In genomic region chr20:57159193-57159851, GRCh38 we compare ENCODE assay signal across 2 cellular contexts.
TF ChIP-seq lines count a peak whose summit lies in the region.

No MANE protein-coding gene starts in this region.

TF ChIP-seq in GM23338, 12 proteins besides CTCF, POLR2A, EP300 and RAD21:
- no peak for TF ChIP-seq JUNB (IDR thresholded peaks at IDR 0.05; ENCODE audit: unreplicated experiment)
- TF ChIP-seq EZH2phosphoT487 (IDR thresholded peaks at IDR 0.05; ENCODE audit: unreplicated experiment) = no peak
- TF ChIP-seq ZNF462 (CRISPR knock-in tag; IDR thresholded peaks at IDR 0.05) = no peak
- TF ChIP-seq NANOG (IDR thresholded peaks at IDR 0.05; ENCODE audit: borderline replicate concordance) = no peak
- no peak for TF ChIP-seq REST (IDR thresholded peaks at IDR 0.05; ENCODE audit: unreplicated experiment)
- no peak for TF ChIP-seq STAT1 (IDR thresholded peaks at IDR 0.05; ENCODE audit: unreplicated experiment)
- TF ChIP-seq ZNF114 (CRISPR knock-in tag; IDR thresholded peaks at IDR 0.05) = no peak
- TF ChIP-seq CREB1 (CRISPR knock-in tag; IDR thresholded peaks at IDR 0.05; ENCODE audit: low read depth) = no peak
- no peak for TF ChIP-seq ETS1 (IDR thresholded peaks at IDR 0.05)
- TF ChIP-seq ZNF331 (CRISPR knock-in tag; IDR thresholded peaks at IDR 0.05; ENCODE audit: low read depth) = no peak
- TF ChIP-seq POLR2AphosphoS5 (IDR thresholded peaks at IDR 0.05; ENCODE audit: low read depth) = no peak
- no peak for TF ChIP-seq EZH2 (IDR thresholded peaks at IDR 0.05; ENCODE audit: low read depth, unreplicated experiment)
TF ChIP-seq in GM23338: peak in this region for 0.

TF ChIP-seq in H1, 55 proteins besides CTCF, POLR2A, EP300 and RAD21:
- TF ChIP-seq KDM5A (IDR thresholded peaks at IDR 0.05; ENCODE audit: low read length) (no peak), TAF7 (optimal IDR thresholded peaks at IDR 0.05; ENCODE audit: borderline replicate concordance, low read depth, low read length) (peak; percentile 14)
